Comparison of ENCODE assay signal across 8 cellular contexts in the genomic region with DNA sequence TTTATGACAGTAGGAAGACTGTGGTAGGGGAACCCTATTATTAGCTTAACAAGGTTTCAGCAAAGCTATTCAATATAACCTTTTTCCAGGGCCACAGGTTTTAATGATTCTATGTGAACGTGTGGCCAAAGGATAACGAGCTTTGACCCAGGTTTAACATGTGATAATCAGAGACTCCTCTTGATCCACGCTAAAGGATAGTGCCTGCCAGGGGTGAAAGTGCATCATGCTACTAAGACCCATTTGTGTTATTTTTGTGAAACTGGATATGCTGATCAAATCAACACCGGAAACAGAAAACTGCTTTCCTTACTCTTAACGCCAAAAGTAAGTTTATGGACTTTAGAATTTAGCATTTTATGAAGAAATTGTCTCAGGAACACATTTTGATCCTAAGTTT. TPM values are rescaled to one million over a fixed set of nuclear protein-coding genes. Genes with fewer than 3 reads are reported as not detected.
DNase-seq lines count a peak whose midpoint lies in the region; ATAC-seq, FAIRE-seq and TF ChIP-seq lines count a peak whose summit lies in the region.

No MANE protein-coding gene starts in this region.

- no peaks in the 10 kb centered on the region for H3K27me3 ChIP-seq in lower lobe of right lung (ENCODE audit: low read depth)

- in situ Hi-C loops in astrocyte of the spinal cord (cut with HindIII; ENCODE audit: low sequenced_read_pairs): loop anchor here (10.0 kb wide), 1 partner anchor 189 kb away; no protein-coding TSS in a partner anchor

- no peak for TF ChIP-seq POLR2A in H54 (IDR thresholded peaks at IDR 0.05; ENCODE audit: low read depth, low read length)

- no peaks in the 10 kb centered on the region for H3K27me3 Mint-ChIP-seq in activated naive CD4-positive, alpha-beta T cell treated with anti-CD3 and anti-CD28 coated beads for 36 hours (ENCODE audit: low read depth)
- peaks cover 25% of the 10 kb centered on the region for H3K27me3 Mint-ChIP-seq in type B pancreatic cell

- H3K36me3 Mint-ChIP-seq in activated naive CD4-positive, alpha-beta T cell treated with anti-CD3 and anti-CD28 coated beads for 36 hours (ENCODE audit: low read depth): no peaks in the 10 kb centered on the region
- no peaks in the 10 kb centered on the region for H3K36me3 Mint-ChIP-seq in type B pancreatic cell

- H3K4me3 Mint-ChIP-seq in activated naive CD4-positive, alpha-beta T cell treated with anti-CD3 and anti-CD28 coated beads for 36 hours: peak overlapping the region; percentile 95
- H3K4me3 Mint-ChIP-seq in type B pancreatic cell: peak overlapping the region; percentile 96

- CTCF ChIA-PET in activated naive CD4-positive, alpha-beta T cell treated with anti-CD3 and anti-CD28 coated beads for 36 hours (lab: Charles Lee): interaction anchor here (1.0 to 1.3 kb wide), 4 partner anchors 16 to 252 kb away, joined by 3 to 8 read pairs (median 4); no protein-coding TSS in a partner anchor

- no peaks in the 10 kb centered on the region for H3K36me3 ChIP-seq in lower lobe of right lung

- DNase-seq in activated naive CD4-positive, alpha-beta T cell treated with anti-CD3 and anti-CD28 coated beads for 36 hours: no peak
- DNase-seq in activated naive CD4-positive, alpha-beta T cell treated with anti-CD3 and anti-CD28 coated beads, Interleukin-2, amount 50 U/mL, for 16 hours: no peak
- DNase-seq in astrocyte of the spinal cord (ENCODE audit: low read depth, low spot score) (no peak), lower lobe of right lung (no peak), type B pancreatic cell (ENCODE audit: extremely low spot score, unreplicated experiment) (no peak), H54 (ENCODE audit: insufficient read length, low spot score) (no peak)
- no peak for DNase-seq in activated CD8-positive, alpha-beta memory T cell treated with anti-CD3 and anti-CD28 coated beads, Interleukin-2, amount 50 U/mL, for 4 hours

- peak overlapping the region; percentile 87 for H3K27ac ChIP-seq in lower lobe of right lung

- TF ChIP-seq CTCF in astrocyte of the spinal cord (IDR thresholded peaks at IDR 0.05; ENCODE audit: low read depth, low read length) (no peak), lower lobe of right lung (IDR thresholded peaks at IDR 0.05) (no peak), type B pancreatic cell (conservative IDR thresholded peaks at IDR 0.05) (no peak)

- peak overlapping the region; percentile 79 for H3K4me3 ChIP-seq in astrocyte of the spinal cord (ENCODE audit: low read depth, low read length)
- H3K4me3 ChIP-seq in lower lobe of right lung: peak overlapping the region; percentile 96

- intact Hi-C loops in activated naive CD4-positive, alpha-beta T cell treated with anti-CD3 and anti-CD28 coated beads for 36 hours (cut with micrococcal nuclease): loop anchor here (1.0 to 10.0 kb wide), 5 partner anchors 14 to 1631 kb away; a partner anchor contains a TSS
- intact Hi-C loops in lower lobe of right lung (cut with DNase I): loop anchor here (10.0 kb wide), 1 partner anchor 189 kb away; no protein-coding TSS in a partner anchor

- peaks cover 44% of the 10 kb centered on the region for H3K4me1 Mint-ChIP-seq in activated naive CD4-positive, alpha-beta T cell treated with anti-CD3 and anti-CD28 coated beads for 36 hours (ENCODE audit: low read depth)
- peaks cover 27% of the 10 kb centered on the region for H3K4me1 Mint-ChIP-seq in type B pancreatic cell (ENCODE audit: unreplicated experiment)

- FAIRE-seq in H54 (lab: Jason Lieb, UNC): no peak

- ATAC-seq in lower lobe of right lung: no peak
- ATAC-seq in HG03045 (IDR thresholded peaks at IDR 0.05; ENCODE audit: unreplicated experiment): no peak

- no peaks in the 10 kb centered on the region for H3K9me3 Mint-ChIP-seq in activated naive CD4-positive, alpha-beta T cell treated with anti-CD3 and anti-CD28 coated beads for 36 hours
- H3K9me3 Mint-ChIP-seq in type B pancreatic cell: no peaks in the 10 kb centered on the region

- peak overlapping the region; percentile 89 for H3K27ac Mint-ChIP-seq in activated naive CD4-positive, alpha-beta T cell treated with anti-CD3 and anti-CD28 coated beads for 36 hours
- peak overlapping the region; percentile 95 for H3K27ac Mint-ChIP-seq in type B pancreatic cell

- no peaks in the 10 kb centered on the region for H3K9me3 ChIP-seq in lower lobe of right lung

- H3K4me1 ChIP-seq in lower lobe of right lung: peaks cover 50% of the 10 kb centered on the region

RNA-seq across cellular contexts. Expression of a gene that starts 0.9 kb away (rescaled TPM):
- total RNA-seq in activated naive CD4-positive, alpha-beta T cell treated with anti-CD3 and anti-CD28 coated beads for 36 hours: 10 to 100 TPM; 49.1 to 49.2 TPM
- 68.8 TPM for total RNA-seq in lower lobe of right lung
- 15.8 and 23.6 TPM in 2 replicates for total RNA-seq in type B pancreatic cell (ENCODE audit: low replicate concordance)

RNA-seq across cellular contexts. Expression of a gene that starts 2.7 kb away (rescaled TPM):
- total RNA-seq in activated naive CD4-positive, alpha-beta T cell treated with anti-CD3 and anti-CD28 coated beads for 36 hours: 10 to 100 TPM; 17.5 to 18.6 TPM
- 28.5 TPM for total RNA-seq in lower lobe of right lung
- 42.1 and 49.2 TPM in 2 replicates for total RNA-seq in type B pancreatic cell (ENCODE audit: low replicate concordance)
